In the genomic region with DNA sequence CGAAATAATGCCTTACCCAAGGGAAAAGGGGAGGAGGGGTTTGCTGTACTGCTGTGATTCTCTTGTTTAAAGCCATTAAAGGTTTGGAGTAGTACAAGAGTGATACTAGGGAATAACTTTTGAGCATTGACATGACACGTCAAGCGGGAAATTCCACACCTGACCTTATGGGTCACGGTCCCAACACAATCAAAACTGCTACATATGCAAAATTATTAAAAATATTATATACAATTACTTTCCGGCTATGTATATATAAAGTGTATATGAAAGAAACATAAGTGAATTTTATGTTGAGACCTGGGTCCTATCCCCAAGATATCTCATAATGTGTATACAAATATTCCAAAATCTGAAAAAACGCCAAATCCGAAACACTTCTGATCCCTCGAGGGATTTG, we compare ENCODE assay signal across 2 cellular contexts.
TF ChIP-seq lines count a peak whose summit lies in the region.

No MANE protein-coding gene starts in this region.

TF ChIP-seq in IMR-90, 13 proteins besides CTCF, POLR2A, EP300 and RAD21:
- TF ChIP-seq MAFK (IDR thresholded peaks at IDR 0.05; ENCODE audit: low read depth, low read length) (peak; percentile 34; the same call in 1 of the 2 replicates), ELK1 (IDR thresholded peaks at IDR 0.05; ENCODE audit: borderline replicate concordance, low read depth, low read length) (no peak)

TF ChIP-seq in K562, 482 proteins besides CTCF, POLR2A, EP300 and RAD21:
- TF ChIP-seq HMG20B (CRISPR knock-in tag; IDR thresholded peaks at IDR 0.05) = no peak
- peak; percentile 31; the same call in 1 of the 2 replicates for TF ChIP-seq C11orf30 (IDR thresholded peaks at IDR 0.05; ENCODE audit: low read depth)
- peak; percentile 65 for TF ChIP-seq ZNF316 (IDR thresholded peaks at IDR 0.05)
TF ChIP-seq in K562: peak in this region for 2.
